Comparison of ENCODE assay signal across 1 cellular context in the genomic region with DNA sequence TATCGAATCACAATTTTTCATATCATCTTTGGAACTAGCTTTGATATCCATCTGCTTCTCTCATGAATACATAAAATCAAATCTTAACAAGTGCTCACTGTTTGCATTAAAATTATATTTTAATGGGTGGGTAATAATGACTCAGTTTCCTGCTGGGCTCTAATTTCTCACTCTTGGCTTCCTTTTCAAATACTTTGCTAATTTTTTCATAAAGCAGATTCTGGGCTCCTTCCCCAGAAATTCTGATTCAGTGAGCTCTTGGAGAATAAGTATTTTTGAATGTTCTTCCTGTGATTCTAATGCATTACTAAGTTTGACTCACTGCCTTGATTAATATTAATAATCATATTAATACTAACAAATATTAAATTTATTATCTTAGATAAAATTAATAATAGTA.
TF ChIP-seq lines count a peak whose summit lies in the region.

No MANE protein-coding gene starts in this region.

TF ChIP-seq in IMR-90, 13 proteins besides CTCF, POLR2A, EP300 and RAD21:
- no peak for TF ChIP-seq USF2 (IDR thresholded peaks at IDR 0.05; ENCODE audit: low read depth, low read length)
- no peak for TF ChIP-seq RCOR1 (IDR thresholded peaks at IDR 0.05; ENCODE audit: insufficient replicate concordance, low read length)
- no peak for TF ChIP-seq NFE2L2 (IDR thresholded peaks at IDR 0.05; ENCODE audit: low read depth, low read length)
- TF ChIP-seq ELK1 (IDR thresholded peaks at IDR 0.05; ENCODE audit: borderline replicate concordance, low read depth, low read length) = no peak
